16 cellular contexts compared by ENCODE assay signal in genomic region chr2:36415623-36416022, GRCh38.
"Had no signal": no experiment of that assay in that cellular context is flagged by ENCODE, and none has a peak within 500 bp of the region (broad histone marks: within the 10 kb centered on the region; RNA-seq: fewer than 3 reads in every experiment).

No MANE protein-coding gene starts in this region.

- H3K36me3 ChIP-seq: gastrocnemius medialis, neutrophil, transverse colon had no signal

- H3K4me3 ChIP-seq: gastrocnemius medialis, lung, transverse colon had no signal

- H3K27ac ChIP-seq: neutrophil had no signal

- H3K9me3 ChIP-seq: gastrocnemius medialis, neutrophil, transverse colon had no signal

- H3K27me3 ChIP-seq: gastrocnemius medialis, neutrophil, transverse colon had no signal

- DNase-seq: activated CD4-positive, alpha-beta T cell treated with anti-CD3 and anti-CD28 coated beads, Interleukin-2, amount 10 ng/mL, durations not matched to agents 24 days and 14 days; activated CD8-positive, alpha-beta T cell treated with anti-CD3 and anti-CD28 coated beads, Interleukin-2, amount 10 ng/mL, durations not matched to agents 7 days and 5 days; activated naive CD4-positive, alpha-beta T cell treated with Interleukin-2 at 50 U/mL for 16 hours; activated T-cell treated with anti-CD3 and anti-CD28 coated beads, Interleukin-2, amount 50 U/mL, for 24 hours; central memory CD4-positive, alpha-beta T cell; cortex of kidney; gastrocnemius medialis; head of caudate nucleus; natural killer cell; stimulated activated CD4-positive, alpha-beta T cell treated with anti-CD3 and anti-CD28 coated beads, Interleukin-12 subunit alpha, Interleukin-12 subunit beta, amount 100 ng/mL, for 4 hours; stimulated activated CD4-positive, alpha-beta T cell treated with anti-CD3 and anti-CD28 coated beads, Interleukin-1b, Interleukin-23, amount 100 ng/mL, for 48 hours; stimulated activated naive CD4-positive, alpha-beta T cell treated with Interleukin-2 at 50 U/mL for 16 hours; substantia nigra; transverse colon had no signal
